ENCODE assay signal across 14 cellular contexts in the genomic region with DNA sequence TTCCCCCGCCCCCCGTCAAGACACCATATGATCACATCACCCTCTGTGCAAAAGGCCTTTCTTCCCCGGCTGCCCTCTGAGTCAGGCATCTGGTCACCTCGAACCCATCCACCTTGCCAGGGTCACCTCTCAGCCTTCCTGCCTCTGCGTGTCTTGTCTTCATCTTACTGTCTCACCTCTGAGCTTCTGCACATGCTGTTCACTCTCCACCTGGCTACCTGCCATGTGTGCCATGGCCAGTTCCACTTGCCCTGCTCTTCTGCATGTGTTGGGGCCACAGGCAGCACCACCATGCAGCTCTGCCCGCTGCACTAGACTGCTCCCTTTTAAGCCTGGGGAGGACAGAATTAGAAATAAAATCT.
"Had no signal": no experiment of that assay in that cellular context is flagged by ENCODE, and none has a peak within 500 bp of the region (broad histone marks: within the 10 kb centered on the region; RNA-seq: fewer than 3 reads in every experiment).

No MANE protein-coding gene starts in this region.

- H3K27me3 Mint-ChIP-seq: activated naive CD8-positive, alpha-beta T cell; activated T-cell treated with anti-CD3 and anti-CD28 coated beads, Interleukin-2, amount 50 U/mL, for 24 hours had no signal

- H3K9me3 ChIP-seq: gastrocnemius medialis, heart left ventricle, sigmoid colon, thoracic aorta had no signal

- H3K27ac Mint-ChIP-seq: activated naive CD8-positive, alpha-beta T cell; activated T-cell treated with anti-CD3 and anti-CD28 coated beads, Interleukin-2, amount 50 U/mL, for 24 hours had no signal

- ATAC-seq: gastrocnemius medialis, heart left ventricle, left cardiac atrium had no signal

- DNase-seq: activated CD4-positive, alpha-beta T cell treated with anti-CD3 and anti-CD28 coated beads, Interleukin-2, amount 50 U/mL, for 1 hour; activated CD4-positive, CD25-positive, alpha-beta regulatory T cell; activated effector memory CD4-positive, alpha-beta T cell treated with anti-CD3 and anti-CD28 coated beads, Interleukin-2, amount 50 U/mL, for 16 hours; activated T-cell treated with anti-CD3 and anti-CD28 coated beads, Interleukin-2, amount 50 U/mL, for 24 hours; brain microvascular endothelial cell; gastrocnemius medialis; heart left ventricle; left cardiac atrium; midbrain; sigmoid colon; stimulated activated CD4-positive, alpha-beta T cell treated with anti-CD3 and anti-CD28 coated beads, Interleukin-1b, Interleukin-23, amount 100 ng/mL, for 48 hours; SW 1271 had no signal

- H3K4me3 Mint-ChIP-seq: activated naive CD8-positive, alpha-beta T cell; activated T-cell treated with anti-CD3 and anti-CD28 coated beads, Interleukin-2, amount 50 U/mL, for 24 hours had no signal

- H3K9me3 Mint-ChIP-seq: activated T-cell treated with anti-CD3 and anti-CD28 coated beads, Interleukin-2, amount 50 U/mL, for 24 hours had no signal
